In genomic region chr13:62631124-62631523, GRCh38 we compare ENCODE assay signal across 33 cellular contexts.
"Had no signal": no experiment of that assay in that cellular context is flagged by ENCODE, and none has a peak within 500 bp of the region (broad histone marks: within the 10 kb centered on the region; RNA-seq: fewer than 3 reads in every experiment).

No MANE protein-coding gene starts in this region.

- H3K36me3 ChIP-seq: MG63 had no signal

- H3K27me3 ChIP-seq: MG63 had no signal

- H3K4me3 ChIP-seq: MG63 had no signal

- H3K9me3 ChIP-seq: MG63 had no signal

- DNase-seq: Karpas-422, MG63, MM.1S, MV-4-11, NCI-H1048, NCI-H1092, NCI-H1092 treated with DMSO at 0.1 percent for 48 hours, NCI-H1105, NCI-H1105 treated with DMSO at 0.1 percent for 48 hours, NCI-H1417, NCI-H1417 treated with DMSO at 0.1 percent for 48 hours, NCI-H1436, NCI-H1436 treated with DMSO at 0.1 percent for 48 hours, NCI-H146, NCI-H1694, NCI-H1694 treated with DMSO at 0.1 percent for 48 hours, NCI-H187, NCI-H187 treated with DMSO at 0.1 percent for 48 hours, NCI-H1930, NCI-H2029, NCI-H2029 treated with DMSO at 0.1 percent for 48 hours, NCI-H2081, NCI-H2081 treated with DMSO at 0.1 percent for 48 hours, NCI-H2107, NCI-H2171, NCI-H2171 treated with DMSO at 0.1 percent for 48 hours, NCI-H2227 treated with DMSO at 0.1 percent for 48 hours, NCI-H345, NCI-H446, NCI-H446 treated with DMSO at 0.1 percent for 48 hours, NCI-H510A, NCI-H510A treated with DMSO at 0.1 percent for 48 hours, NCI-H524 had no signal
